Comparison of ENCODE assay signal across 22 cellular contexts in genomic region chr9:130383979-130384676, GRCh38.
"Had no signal": no experiment of that assay in that cellular context is flagged by ENCODE, and none has a peak within 500 bp of the region (broad histone marks: within the 10 kb centered on the region; RNA-seq: fewer than 3 reads in every experiment).

No MANE protein-coding gene starts in this region.

- H3K4me2 ChIP-seq: neural progenitor cell had no signal

- H3K4me3 ChIP-seq: lung, mucosa of descending colon, neural progenitor cell, prostate gland, right atrium auricular region, skin epidermis, spleen, thoracic aorta, tibial nerve, upper lobe of left lung, uterus had no signal

- ATAC-seq: effector memory CD8-positive, alpha-beta T cell; left ventricle myocardium superior; mucosa of descending colon; natural killer cell treated with Interleukin-12 subunit alpha and Interleukin-12 subunit beta and Interleukin-15 and Interleukin-18, amount 100 ng/mL, for 72 hours; stimulated activated naive B cell treated with anti-CD40 and anti-IgM and Interleukin-4, amounts not matched to agents 10 μg/mL and 1 μg/mL and 100 μg/mL, for 72 hours had no signal

- H3K27ac ChIP-seq: neural progenitor cell, prostate gland, right atrium auricular region, skin epidermis, spleen, thoracic aorta, tibial nerve, upper lobe of left lung, uterus had no signal

- H3K9me3 ChIP-seq: mucosa of descending colon, prostate gland, right atrium auricular region, spleen, thoracic aorta, tibial nerve, upper lobe of left lung, uterus had no signal

- FAIRE-seq: frontal cortex had no signal

- H3K4me1 ChIP-seq: neural progenitor cell, prostate gland, right atrium auricular region, spleen, tibial nerve, upper lobe of left lung, uterus had no signal

- H2AFZ ChIP-seq: neural progenitor cell had no signal

- H3K9ac ChIP-seq: neural progenitor cell had no signal

- DNase-seq: cortex of kidney; effector memory CD8-positive, alpha-beta T cell; hypothalamus; immature natural killer cell; islet precursor cell; left ventricle myocardium superior; mucosa of descending colon; naive B cell; nucleus accumbens; spleen; stimulated activated naive B cell treated with anti-CD40 and anti-IgM and Interleukin-4, amounts not matched to agents 10 μg/mL and 1 μg/mL and 100 μg/mL, for 72 hours; uterus had no signal

- H3K36me3 ChIP-seq: neural progenitor cell, prostate gland, right atrium auricular region, spleen, thoracic aorta, tibial nerve, upper lobe of left lung, uterus had no signal

- H3K27me3 ChIP-seq: neural progenitor cell, right atrium auricular region, tibial nerve, upper lobe of left lung, uterus had no signal
